ENCODE assay signal across 17 cellular contexts in genomic region chr14:100621806-100622205, GRCh38. TPM values are rescaled to one million over a fixed set of nuclear protein-coding genes. Genes with fewer than 3 reads are reported as not detected.
DNase-seq lines count a peak whose midpoint lies in the region; ATAC-seq and TF ChIP-seq lines count a peak whose summit lies in the region.
"Had no signal": no experiment of that assay in that cellular context is flagged by ENCODE, and none has a peak within 500 bp of the region (broad histone marks: within the 10 kb centered on the region; RNA-seq: fewer than 3 reads in every experiment).

No MANE protein-coding gene starts in this region.

- H3K4me1 ChIP-seq in BLaER1 (peaks cover 56% of the 10 kb centered on the region), SJCRH30 (no peaks in the 10 kb centered on the region), right lobe of liver (peaks cover 0 to 21% (median 4%) of the 10 kb centered on the region in 4 donors)
- H3K4me1 ChIP-seq: uterus had no signal

- DNase-seq in H7 (peak; percentile 86), SJCRH30 (peak; percentile 30 to 38), right lobe of liver (peak; percentile 8 to 43 (median 41)), inferior parietal cortex (ENCODE audit: extremely low spot score) (no peak), NCI-H345 treated with DMSO at 0.1 percent for 48 hours (lab: John Stamatoyannopoulos, UW; ENCODE audit: unreplicated experiment) (no peak), C1 segment of cervical spinal cord (lab: John Stamatoyannopoulos, UW) (no peak)
- DNase-seq: activated CD4-positive, alpha-beta T cell treated with anti-CD3 and anti-CD28 coated beads for 1 hour; foreskin melanocyte; NCI-H1417; NCI-H446 treated with DMSO at 0.1 percent for 48 hours; stimulated activated naive B cell treated with anti-CD40 and anti-IgM and Interleukin-4, amounts not matched to agents 10 μg/mL and 1 μg/mL and 100 μg/mL, for 72 hours had no signal

- peak overlapping the region; percentile 37 for H3K4me2 ChIP-seq in BLaER1

- no peaks in the 10 kb centered on the region for H3K36me3 ChIP-seq in BLaER1
- no peaks in the 10 kb centered on the region for H3K36me3 ChIP-seq in H7 (replicated peaks; ENCODE audit: control insufficient read depth, insufficient read depth, low read length)
- no peaks in the 10 kb centered on the region for H3K36me3 ChIP-seq in SJCRH30
- no peaks in the 10 kb centered on the region for H3K36me3 ChIP-seq in right lobe of liver
- H3K36me3 ChIP-seq: adrenal gland, uterus had no signal

- WGBS in right lobe of liver (ENCODE audit: insufficient coverage, low coverage, low lambda C conversion rate, missing lambda C conversion rate): 57% methylated on average over 5 of the region's 14 CpGs

- no peak overlapping the region for H3K9ac ChIP-seq in BLaER1

- intact Hi-C loops in right lobe of liver (cut with DNase I): no loop called here

- H3K27me3 ChIP-seq in BLaER1 (no peaks in the 10 kb centered on the region), H7 (ENCODE audit: control insufficient read depth, insufficient read depth, low read length) (no peaks in the 10 kb centered on the region), SJCRH30 (peaks cover 13% of the 10 kb centered on the region), right lobe of liver (no peaks in the 10 kb centered on the region)
- H3K27me3 ChIP-seq: uterus had no signal

- H3K27ac ChIP-seq in BLaER1 (no peak overlapping the region), SJCRH30 (no peak overlapping the region), right lobe of liver (no peak overlapping the region)
- H3K27ac ChIP-seq: skin epidermis, uterus had no signal

- TF ChIP-seq CTCF in right lobe of liver (IDR thresholded peaks at IDR 0.05): no peak

- H3K9me3 ChIP-seq in BLaER1 (no peaks in the 10 kb centered on the region), SJCRH30 (replicated peaks) (no peaks in the 10 kb centered on the region), right lobe of liver (no peaks in the 10 kb centered on the region)
- H3K9me3 ChIP-seq: adrenal gland, uterus had no signal

- TF ChIP-seq POLR2A in right lobe of liver (IDR thresholded peaks at IDR 0.05): no peak

- H3K4me3 ChIP-seq in BLaER1 (no peak overlapping the region), H7 (ENCODE audit: insufficient read depth, low read depth, low read length) (no peak overlapping the region), SJCRH30 (no peak overlapping the region), right lobe of liver (no peak overlapping the region)
- H3K4me3 ChIP-seq: adrenal gland, skin epidermis, uterus had no signal

- ATAC-seq in right lobe of liver (no peak), HG03354 (IDR thresholded peaks at IDR 0.05; ENCODE audit: poor library complexity, severe bottlenecking, unreplicated experiment) (no peak)
- ATAC-seq: stimulated activated naive B cell treated with anti-CD40 and anti-IgM and Interleukin-4, amounts not matched to agents 10 μg/mL and 1 μg/mL and 100 μg/mL, for 72 hours had no signal

- H4K20me1 ChIP-seq in BLaER1: no peaks in the 10 kb centered on the region

RNA-seq across cellular contexts. Expression of gene BEGAIN, which starts 34.6 kb away (rescaled TPM):
- 1.3 and 3.3 TPM in 2 replicates for total RNA-seq in H7 (2014; rRNA removed; shearing (Covaris generic))
- total RNA-seq in SJCRH30 (2014; rRNA removed; shearing (Covaris generic)): 0.85 and 0.89 TPM in 2 replicates
- total RNA-seq in right lobe of liver: under 1 TPM; 0.12 to 0.61 (median 0.34) TPM
- total RNA-seq: B cell had no signal

Comparison
In these comparisons a context has a peak if more than half of its experiments do, and no peak if none do; other contexts are left out.
1. DNase-seq: peak in H7 (single experiment), SJCRH30 (2 of 2) and right lobe of liver (3 of 3); none in inferior parietal cortex (single experiment), NCI-H345 treated with DMSO at 0.1 percent for 48 hours (single experiment) and C1 segment of cervical spinal cord (0 of 14).